In genomic region chr4:73751830-73752229, GRCh38 we compare ENCODE assay signal across 34 cellular contexts. TPM values are rescaled to one million over a fixed set of nuclear protein-coding genes. Genes with fewer than 3 reads are reported as not detected.
"Had no signal": no experiment of that assay in that cellular context is flagged by ENCODE, and none has a peak within 500 bp of the region (broad histone marks: within the 10 kb centered on the region; RNA-seq: fewer than 3 reads in every experiment).

No MANE protein-coding gene starts in this region.

- H3K27ac Mint-ChIP-seq: activated B cell treated with CpG ODN at 0.5 μM for 24 hours; activated CD4-positive, alpha-beta memory T cell treated with anti-CD3 and anti-CD28 coated beads for 36 hours; activated CD4-positive, alpha-beta T cell treated with anti-CD3 and anti-CD28 coated beads, Interleukin-2, amount 10 ng/mL, durations not matched to agents 24 days and 14 days; activated CD8-positive, alpha-beta T cell treated with anti-CD3 and anti-CD28 coated beads for 36 hours; activated naive CD4-positive, alpha-beta T cell treated with anti-CD3 and anti-CD28 coated beads, Interleukin-2, amount 10 ng/mL, durations not matched to agents 7 days and 5 days; activated naive CD4-positive, alpha-beta T cell treated with anti-CD3 and anti-CD28 coated beads, Interleukin-2, amount 50 U/mL, for 24 hours; activated naive CD8-positive, alpha-beta T cell; activated naive CD8-positive, alpha-beta T cell treated with anti-CD3 and anti-CD28 coated beads, Interleukin-2, amount 10 ng/mL, durations not matched to agents 7 days and 5 days; activated naive CD8-positive, alpha-beta T cell treated with anti-CD3 and anti-CD28 coated beads, Interleukin-2, amount 50 U/mL, for 24 hours; activated T-cell treated with anti-CD3 and anti-CD28 coated beads, Interleukin-2, amount 50 U/mL, for 24 hours; activated T-helper 2 cell treated with anti-CD3 and anti-CD28 coated beads, Interferon-gamma antibody, Interleukin-2, Interleukin-4, amounts not matched to agents 10 μg/mL and 5 μg/mL and 100 μg/mL, durations not matched to agents 14 hours and 24 hours and 36 hours; T-helper 1 cell treated with Interleukin-12 subunit alpha and Interleukin-12 subunit beta and Interleukin-4 antibody, amounts not matched to agents 30 μg/mL and 1 μg/mL, for 36 hours; T-helper 2 cell treated with Interferon-gamma antibody and Interleukin-4, amounts not matched to agents 5 μg/mL and 100 μg/mL, for 36 hours had no signal

- ATAC-seq: activated CD8-positive, alpha-beta T cell treated with anti-CD3 and anti-CD28 coated beads for 36 hours; activated naive CD8-positive, alpha-beta T cell treated with anti-CD3 and anti-CD28 coated beads, Interleukin-2, amount 50 U/mL, for 24 hours; body of pancreas had no signal

- H3K27ac ChIP-seq: ascending aorta, body of pancreas, brain microvascular endothelial cell, VCaP had no signal

- FAIRE-seq: TTC549 had no signal

- H3K4me3 Mint-ChIP-seq: activated B cell treated with CpG ODN at 0.5 μM for 24 hours; activated CD4-positive, alpha-beta memory T cell treated with anti-CD3 and anti-CD28 coated beads for 36 hours; activated CD4-positive, alpha-beta T cell treated with anti-CD3 and anti-CD28 coated beads, Interleukin-2, amount 10 ng/mL, durations not matched to agents 24 days and 14 days; activated CD8-positive, alpha-beta T cell treated with anti-CD3 and anti-CD28 coated beads for 36 hours; activated naive CD4-positive, alpha-beta T cell treated with anti-CD3 and anti-CD28 coated beads, Interleukin-2, amount 10 ng/mL, durations not matched to agents 7 days and 5 days; activated naive CD4-positive, alpha-beta T cell treated with anti-CD3 and anti-CD28 coated beads, Interleukin-2, amount 50 U/mL, for 24 hours; activated naive CD8-positive, alpha-beta T cell; activated naive CD8-positive, alpha-beta T cell treated with anti-CD3 and anti-CD28 coated beads, Interleukin-2, amount 10 ng/mL, durations not matched to agents 7 days and 5 days; activated naive CD8-positive, alpha-beta T cell treated with anti-CD3 and anti-CD28 coated beads, Interleukin-2, amount 50 U/mL, for 24 hours; activated T-cell treated with anti-CD3 and anti-CD28 coated beads, Interleukin-2, amount 50 U/mL, for 24 hours; T-helper 1 cell treated with Interleukin-12 subunit alpha and Interleukin-12 subunit beta and Interleukin-4 antibody, amounts not matched to agents 30 μg/mL and 1 μg/mL, for 36 hours; T-helper 2 cell treated with Interferon-gamma antibody and Interleukin-4, amounts not matched to agents 5 μg/mL and 100 μg/mL, for 36 hours had no signal

- H3K9me3 Mint-ChIP-seq: activated B cell treated with CpG ODN at 0.5 μM for 24 hours; activated CD4-positive, alpha-beta memory T cell treated with anti-CD3 and anti-CD28 coated beads for 36 hours; activated CD8-positive, alpha-beta T cell treated with anti-CD3 and anti-CD28 coated beads for 36 hours; activated naive CD4-positive, alpha-beta T cell treated with anti-CD3 and anti-CD28 coated beads, Interleukin-2, amount 10 ng/mL, durations not matched to agents 7 days and 5 days; activated naive CD4-positive, alpha-beta T cell treated with anti-CD3 and anti-CD28 coated beads, Interleukin-2, amount 50 U/mL, for 24 hours; activated naive CD8-positive, alpha-beta T cell treated with anti-CD3 and anti-CD28 coated beads, Interleukin-2, amount 10 ng/mL, durations not matched to agents 7 days and 5 days; activated naive CD8-positive, alpha-beta T cell treated with anti-CD3 and anti-CD28 coated beads, Interleukin-2, amount 50 U/mL, for 24 hours; activated T-cell treated with anti-CD3 and anti-CD28 coated beads, Interleukin-2, amount 50 U/mL, for 24 hours; activated T-helper 2 cell treated with anti-CD3 and anti-CD28 coated beads, Interferon-gamma antibody, Interleukin-2, Interleukin-4, amounts not matched to agents 10 μg/mL and 5 μg/mL and 100 μg/mL, durations not matched to agents 14 hours and 24 hours and 36 hours; T-helper 1 cell treated with Interleukin-12 subunit alpha and Interleukin-12 subunit beta and Interleukin-4 antibody, amounts not matched to agents 30 μg/mL and 1 μg/mL, for 36 hours; T-helper 2 cell treated with Interferon-gamma antibody and Interleukin-4, amounts not matched to agents 5 μg/mL and 100 μg/mL, for 36 hours had no signal

- H3K4me1 Mint-ChIP-seq: activated B cell treated with CpG ODN at 0.5 μM for 24 hours; activated CD4-positive, alpha-beta T cell treated with anti-CD3 and anti-CD28 coated beads, Interleukin-2, amount 10 ng/mL, durations not matched to agents 24 days and 14 days; activated naive CD4-positive, alpha-beta T cell treated with anti-CD3 and anti-CD28 coated beads, Interleukin-2, amount 10 ng/mL, durations not matched to agents 7 days and 5 days; activated naive CD4-positive, alpha-beta T cell treated with anti-CD3 and anti-CD28 coated beads, Interleukin-2, amount 50 U/mL, for 24 hours; activated naive CD8-positive, alpha-beta T cell treated with anti-CD3 and anti-CD28 coated beads, Interleukin-2, amount 10 ng/mL, durations not matched to agents 7 days and 5 days; activated naive CD8-positive, alpha-beta T cell treated with anti-CD3 and anti-CD28 coated beads, Interleukin-2, amount 50 U/mL, for 24 hours had no signal

- H3K27me3 Mint-ChIP-seq: activated CD4-positive, alpha-beta memory T cell treated with anti-CD3 and anti-CD28 coated beads for 36 hours; activated CD8-positive, alpha-beta T cell treated with anti-CD3 and anti-CD28 coated beads for 36 hours; activated naive CD4-positive, alpha-beta T cell treated with anti-CD3 and anti-CD28 coated beads, Interleukin-2, amount 10 ng/mL, durations not matched to agents 7 days and 5 days; activated naive CD4-positive, alpha-beta T cell treated with anti-CD3 and anti-CD28 coated beads, Interleukin-2, amount 50 U/mL, for 24 hours; activated naive CD8-positive, alpha-beta T cell treated with anti-CD3 and anti-CD28 coated beads, Interleukin-2, amount 10 ng/mL, durations not matched to agents 7 days and 5 days; activated naive CD8-positive, alpha-beta T cell treated with anti-CD3 and anti-CD28 coated beads, Interleukin-2, amount 50 U/mL, for 24 hours; activated T-cell treated with anti-CD3 and anti-CD28 coated beads, Interleukin-2, amount 50 U/mL, for 24 hours had no signal

- H3K9me3 ChIP-seq: ascending aorta, body of pancreas, breast epithelium had no signal

- DNase-seq: activated B cell treated with CpG ODN at 0.5 μM for 24 hours; activated CD4-positive, alpha-beta memory T cell treated with anti-CD3 and anti-CD28 coated beads for 36 hours; activated CD4-positive, alpha-beta T cell treated with anti-CD3 and anti-CD28 coated beads for 4 hours; activated CD4-positive, alpha-beta T cell treated with anti-CD3 and anti-CD28 coated beads, Interleukin-2, amount 10 ng/mL, durations not matched to agents 24 days and 14 days; activated CD4-positive, alpha-beta T cell treated with anti-CD3 and anti-CD28 coated beads, Interleukin-2, amount 50 U/mL, for 1 hour; activated CD4-positive, alpha-beta T cell treated with anti-CD3 and anti-CD28 coated beads, Interleukin-2, amount 50 U/mL, for 4 hours; activated CD4-positive, CD25-positive, alpha-beta regulatory T cell treated with anti-CD3 and anti-CD28 coated beads, Interleukin-2, amount 50 U/mL, for 72 hours; activated CD8-positive, alpha-beta memory T cell treated with anti-CD3 and anti-CD28 coated beads, Interleukin-2, amount 50 U/mL, for 4 hours; activated CD8-positive, alpha-beta T cell treated with anti-CD3 and anti-CD28 coated beads for 36 hours; activated effector memory CD4-positive, alpha-beta T cell treated with Interleukin-2 at 50 U/mL for 16 hours; activated gamma-delta T cell; activated naive CD4-positive, alpha-beta T cell treated with anti-CD3 and anti-CD28 coated beads, Interleukin-2, amount 10 ng/mL, durations not matched to agents 7 days and 5 days; activated naive CD4-positive, alpha-beta T cell treated with Interleukin-2 at 50 U/mL for 16 hours; activated naive CD8-positive, alpha-beta T cell treated with anti-CD3 and anti-CD28 coated beads, Interleukin-2, amount 10 ng/mL, durations not matched to agents 7 days and 5 days; activated naive CD8-positive, alpha-beta T cell treated with anti-CD3 and anti-CD28 coated beads, Interleukin-2, amount 50 U/mL, for 24 hours; activated T-cell treated with anti-CD3 and anti-CD28 coated beads, Interleukin-2, amount 50 U/mL, for 24 hours; activated T-cell treated with anti-CD3 and anti-CD28 coated beads, Interleukin-2, amount 50 U/mL, for 48 hours; amygdala; anterior cingulate cortex; body of pancreas; brain microvascular endothelial cell; central memory CD4-positive, alpha-beta T cell; T-helper 1 cell; T-helper 2 cell; T-helper 9 cell had no signal

- H3K36me3 ChIP-seq: ascending aorta, brain microvascular endothelial cell, breast epithelium had no signal

- H3K4me1 ChIP-seq: ascending aorta, body of pancreas, breast epithelium had no signal

- H3K36me3 Mint-ChIP-seq: activated CD4-positive, alpha-beta memory T cell treated with anti-CD3 and anti-CD28 coated beads for 36 hours; activated naive CD4-positive, alpha-beta T cell treated with anti-CD3 and anti-CD28 coated beads, Interleukin-2, amount 10 ng/mL, durations not matched to agents 7 days and 5 days; activated naive CD4-positive, alpha-beta T cell treated with anti-CD3 and anti-CD28 coated beads, Interleukin-2, amount 50 U/mL, for 24 hours; activated naive CD8-positive, alpha-beta T cell; activated naive CD8-positive, alpha-beta T cell treated with anti-CD3 and anti-CD28 coated beads, Interleukin-2, amount 10 ng/mL, durations not matched to agents 7 days and 5 days had no signal

- H3K4me3 ChIP-seq: ascending aorta, body of pancreas, breast epithelium had no signal

- H3K27me3 ChIP-seq: ascending aorta, body of pancreas, brain microvascular endothelial cell, breast epithelium had no signal

RNA-seq across cellular contexts. Expression of gene CXCL8, which starts 11.5 kb away (rescaled TPM):
- total RNA-seq: ascending aorta had no signal
